In genomic region chr3:111072016-111072891, GRCh38 we compare ENCODE assay signal across 8 cellular contexts. TPM values are rescaled to one million over a fixed set of nuclear protein-coding genes. Genes with fewer than 3 reads are reported as not detected.
DNase-seq lines count a peak whose midpoint lies in the region; ATAC-seq and TF ChIP-seq lines count a peak whose summit lies in the region.

No MANE protein-coding gene starts in this region.

- no peaks in the 10 kb centered on the region for H3K9me3 Mint-ChIP-seq in stimulated activated memory B cell treated with anti-CD40 and anti-IgM and Interleukin-4, amounts not matched to agents 10 μg/mL and 1 μg/mL and 100 μg/mL, for 72 hours

- H3K36me3 ChIP-seq in lung (ENCODE audit: control insufficient read depth in 2 of 2, insufficient read depth in 2 of 2, low read length in 2 of 2): no peaks in the 10 kb centered on the region

- peaks cover 2% of the 10 kb centered on the region for H3K36me3 Mint-ChIP-seq in T-helper 17 cell (ENCODE audit: low read depth)
- no peaks in the 10 kb centered on the region for H3K36me3 Mint-ChIP-seq in stimulated activated memory B cell treated with anti-CD40 and anti-IgM and Interleukin-4, amounts not matched to agents 10 μg/mL and 1 μg/mL and 100 μg/mL, for 72 hours

- ATAC-seq in HG03039 (IDR thresholded peaks at IDR 0.05; ENCODE audit: unreplicated experiment) (peak; percentile 24), T-helper 17 cell (peak; percentile 27), lung (ENCODE audit: insufficient read depth, low FRiP score) (peak; percentile 13)
- ATAC-seq in stimulated activated memory B cell treated with anti-CD40 and anti-IgM and Interleukin-4, amounts not matched to agents 10 μg/mL and 1 μg/mL and 100 μg/mL, for 72 hours: peak; percentile 28

- peaks cover 38% of the 10 kb centered on the region for H3K4me1 Mint-ChIP-seq in T-helper 17 cell
- H3K4me1 Mint-ChIP-seq in stimulated activated memory B cell treated with anti-CD40 and anti-IgM and Interleukin-4, amounts not matched to agents 10 μg/mL and 1 μg/mL and 100 μg/mL, for 72 hours: peaks cover 26% of the 10 kb centered on the region

- 0% methylated on average over 54 to 71 of the region's 71 CpGs for WGBS in lung, 2 donors

- peak overlapping the region; percentile 92 for H3K27ac Mint-ChIP-seq in T-helper 17 cell
- H3K27ac Mint-ChIP-seq in stimulated activated memory B cell treated with anti-CD40 and anti-IgM and Interleukin-4, amounts not matched to agents 10 μg/mL and 1 μg/mL and 100 μg/mL, for 72 hours: no peak overlapping the region

- peaks cover 0 to 5% of the 10 kb centered on the region in 2 donors for H3K4me1 ChIP-seq in lung (ENCODE audit: control insufficient read depth in 2 of 2, insufficient read depth in 2 of 2, low read length in 2 of 2)

- peak overlapping the region; percentile 97 for H3K4me3 Mint-ChIP-seq in T-helper 17 cell
- H3K4me3 Mint-ChIP-seq in stimulated activated memory B cell treated with anti-CD40 and anti-IgM and Interleukin-4, amounts not matched to agents 10 μg/mL and 1 μg/mL and 100 μg/mL, for 72 hours: peak overlapping the region; percentile 72

- H3K27ac ChIP-seq in coronary artery (peak overlapping the region; percentile 95 to 99), lung (ENCODE audit: low read depth in 1 of 2, low read length in 1 of 2) (peak overlapping the region; percentile 88 to 93)

- H3K27me3 Mint-ChIP-seq in T-helper 17 cell: peaks cover 18% of the 10 kb centered on the region
- H3K27me3 Mint-ChIP-seq in stimulated activated memory B cell treated with anti-CD40 and anti-IgM and Interleukin-4, amounts not matched to agents 10 μg/mL and 1 μg/mL and 100 μg/mL, for 72 hours: peaks cover 56% of the 10 kb centered on the region

- peak overlapping the region; percentile 98 for H3K4me3 ChIP-seq in coronary artery
- H3K4me3 ChIP-seq in lung: peak overlapping the region; percentile 91

- no peaks in the 10 kb centered on the region for H3K9me3 ChIP-seq in T-helper 17 cell (ENCODE audit: control insufficient read depth, low read length, poor library complexity, severe bottlenecking)
- H3K9me3 ChIP-seq in lung (ENCODE audit: control insufficient read depth in 2 of 2, insufficient read depth in 1 of 2, low read length in 1 of 2): no peaks in the 10 kb centered on the region

- no peak for TF ChIP-seq CTCF in coronary artery (IDR thresholded peaks at IDR 0.05)
- no peak for TF ChIP-seq CTCF in lung (IDR thresholded peaks at IDR 0.05; ENCODE audit: control extremely low read depth, extremely low read depth)

- H3K27me3 ChIP-seq in lung (ENCODE audit: control insufficient read depth, insufficient read depth): no peaks in the 10 kb centered on the region

- peak; percentile 17 to 18 for DNase-seq in NCI-H2081 (lab: John Stamatoyannopoulos, UW)
- DNase-seq in NCI-H2081 treated with DMSO at 0.1 percent for 48 hours (lab: John Stamatoyannopoulos, UW): no peak
- DNase-seq in T-helper 17 cell: no peak
- DNase-seq in coronary artery (ENCODE audit: low spot score): peak; percentile 79
- DNase-seq in lung (ENCODE audit: low spot score): no peak
- DNase-seq in NCI-H1092 (lab: John Stamatoyannopoulos, UW): no peak

RNA-seq across cellular contexts. Expression of gene NECTIN3, which starts 0.6 kb away (rescaled TPM):
- total RNA-seq in T-helper 17 cell: 1 to 10 TPM; 6.3 to 6.4 TPM
- 10 to 100 TPM; 20.1 to 43.2 TPM for total RNA-seq in lung
- 1 to 10 TPM; 3.9 to 4.5 TPM for polyA plus RNA-seq in lung

Comparison
In these comparisons a context has a peak if more than half of its experiments do, and no peak if none do; other contexts are left out.
1. DNase-seq: peak in NCI-H2081 (2 of 2) and coronary artery (single experiment); none in NCI-H2081 treated with DMSO at 0.1 percent for 48 hours (single experiment), T-helper 17 cell (0 of 3), lung (single experiment) and NCI-H1092 (single experiment).
2. Peak in every context shown above with its lines, with median percentiles within 50 percentile points of each other: ATAC-seq.